10 cellular contexts compared by ENCODE assay signal in the genomic region with DNA sequence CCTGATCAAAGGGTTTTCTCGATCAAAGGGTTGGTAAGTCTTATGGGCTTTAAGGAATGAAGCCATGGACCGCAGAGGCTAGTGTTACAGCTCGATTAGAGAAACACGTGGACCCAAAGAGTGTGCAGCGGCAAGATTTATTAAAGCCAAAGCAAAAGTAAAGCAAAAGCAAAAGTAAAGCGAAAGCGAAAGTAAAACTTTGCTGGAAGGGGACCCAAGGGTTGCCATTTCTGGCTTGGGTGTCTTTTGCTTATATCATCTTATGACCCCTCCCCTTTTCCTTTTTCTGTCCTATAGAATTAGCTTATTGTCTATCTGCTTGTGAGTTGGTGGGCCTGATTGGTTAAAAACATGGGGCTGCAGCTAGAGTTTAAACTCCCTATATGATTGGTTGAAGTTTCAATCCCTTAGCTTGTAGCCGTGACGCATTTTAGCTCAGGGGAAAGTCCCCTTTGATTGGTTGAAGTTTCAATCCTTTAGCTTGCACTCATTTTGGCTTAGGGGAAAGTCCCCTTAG.
DNase-seq lines count a peak whose midpoint lies in the region; ATAC-seq and TF ChIP-seq lines count a peak whose summit lies in the region.
"Had no signal": no experiment of that assay in that cellular context is flagged by ENCODE, and none has a peak within 500 bp of the region (broad histone marks: within the 10 kb centered on the region; RNA-seq: fewer than 3 reads in every experiment).

No MANE protein-coding gene starts in this region.

- H3K79me2 ChIP-seq in SU-DHL-6 (ENCODE audit: insufficient read depth, low read length), result no peaks in the 10 kb centered on the region

- H3K9me2 ChIP-seq in SU-DHL-6 (replicated peaks; ENCODE audit: insufficient read depth, low read length), result no peaks in the 10 kb centered on the region

- TF ChIP-seq CTCF in SU-DHL-6 (IDR thresholded peaks at IDR 0.05; ENCODE audit: insufficient read depth, low read length, poor library complexity, severe bottlenecking) (no peak), GM13977 (IDR thresholded peaks at IDR 0.05; ENCODE audit: extremely low read depth, insufficient read depth, missing control alignments) (no peak), GM10266 (IDR thresholded peaks at IDR 0.05; ENCODE audit: control insufficient read depth, insufficient read depth, low read depth, missing control alignments) (no peak)

- H3K4me2 ChIP-seq in SU-DHL-6 (ENCODE audit: low read depth, low read length, poor library complexity, severe bottlenecking), result no peak overlapping the region
- H3K4me2 ChIP-seq: smooth muscle cell had no signal

- no peaks in the 10 kb centered on the region for H3K36me3 Mint-ChIP-seq in activated CD4-positive, alpha-beta T cell treated with anti-CD3 and anti-CD28 coated beads, Interleukin-2, amount 10 ng/mL, durations not matched to agents 7 days and 5 days (ENCODE audit: low read depth)

- H3K36me3 ChIP-seq in SU-DHL-6 (ENCODE audit: low read length), result no peaks in the 10 kb centered on the region
- H3K36me3 ChIP-seq in skeletal muscle tissue (ENCODE audit: control insufficient read depth in 3 of 3, insufficient read depth in 3 of 3, low read length in 3 of 3), result no peaks in the 10 kb centered on the region

- DNase-seq in activated CD4-positive, alpha-beta T cell treated with anti-CD3 and anti-CD28 coated beads, Interleukin-2, amount 10 ng/mL, durations not matched to agents 7 days and 5 days, result peak; percentile 17
- DNase-seq in activated CD4-positive, alpha-beta T cell treated with anti-CD3 and anti-CD28 coated beads for 4 hours, result no peak
- no peak for DNase-seq in GM13977 (ENCODE audit: low spot score)
- no peak for DNase-seq in GM10266 (ENCODE audit: extremely low spot score)
- DNase-seq in inferior parietal cortex (ENCODE audit: extremely low spot score), result no peak
- DNase-seq: Right ventricle myocardium superior had no signal

- peak overlapping the region; percentile 64 for H3K27ac Mint-ChIP-seq in activated CD4-positive, alpha-beta T cell treated with anti-CD3 and anti-CD28 coated beads, Interleukin-2, amount 10 ng/mL, durations not matched to agents 7 days and 5 days

- peak overlapping the region; percentile 1 for H3K4me3 Mint-ChIP-seq in activated CD4-positive, alpha-beta T cell treated with anti-CD3 and anti-CD28 coated beads, Interleukin-2, amount 10 ng/mL, durations not matched to agents 7 days and 5 days

- H3K27ac ChIP-seq in SU-DHL-6 (ENCODE audit: low read depth, low read length) (no peak overlapping the region), skeletal muscle tissue (ENCODE audit: low read depth, low read length) (no peak overlapping the region)

- CTCF ChIA-PET in activated CD4-positive, alpha-beta T cell treated with anti-CD3 and anti-CD28 coated beads, Interleukin-2, amount 10 ng/mL, durations not matched to agents 7 days and 5 days (lab: Charles Lee), result no interaction called here

- POLR2A ChIA-PET in activated CD4-positive, alpha-beta T cell treated with anti-CD3 and anti-CD28 coated beads, Interleukin-2, amount 10 ng/mL, durations not matched to agents 7 days and 5 days (lab: Charles Lee), result no interaction called here

- H3F3A ChIP-seq in SU-DHL-6 (ENCODE audit: insufficient read depth), result no peaks in the 10 kb centered on the region

- peak overlapping the region; percentile 19 for H2AFZ ChIP-seq in SU-DHL-6 (ENCODE audit: low read depth, low read length, severe bottlenecking)

- no peaks in the 10 kb centered on the region for H3K4me1 ChIP-seq in skeletal muscle tissue (ENCODE audit: control insufficient read depth in 3 of 3, insufficient read depth in 3 of 3, low read length in 3 of 3)

- peaks cover 3% of the 10 kb centered on the region for H3K4me1 Mint-ChIP-seq in activated CD4-positive, alpha-beta T cell treated with anti-CD3 and anti-CD28 coated beads, Interleukin-2, amount 10 ng/mL, durations not matched to agents 7 days and 5 days

- peaks cover 12% of the 10 kb centered on the region for H3K9me3 Mint-ChIP-seq in activated CD4-positive, alpha-beta T cell treated with anti-CD3 and anti-CD28 coated beads, Interleukin-2, amount 10 ng/mL, durations not matched to agents 7 days and 5 days

- H3K27me3 ChIP-seq in SU-DHL-6 (ENCODE audit: low read length) (no peaks in the 10 kb centered on the region), skeletal muscle tissue (ENCODE audit: control insufficient read depth in 3 of 3, insufficient read depth in 3 of 3, low read length in 3 of 3) (no peaks in the 10 kb centered on the region)

- in situ Hi-C loops in GM13977 (cut with MboI; ENCODE audit: low pct_unique_long_range_greater_than_20kb, low sequenced_read_pairs, unreplicated experiment), result no loop called here

- no peaks in the 10 kb centered on the region for H3K27me3 Mint-ChIP-seq in activated CD4-positive, alpha-beta T cell treated with anti-CD3 and anti-CD28 coated beads, Interleukin-2, amount 10 ng/mL, durations not matched to agents 7 days and 5 days

- H3K9ac ChIP-seq in SU-DHL-6 (ENCODE audit: low read length), result no peak overlapping the region
- H3K9ac ChIP-seq in skeletal muscle tissue (ENCODE audit: low read depth in 1 of 3, low read length in 3 of 3), result no peak overlapping the region

- no peaks in the 10 kb centered on the region for H4K20me1 ChIP-seq in SU-DHL-6 (ENCODE audit: low read depth, low read length)

- 0 out of 2 replicates have a peak, but pooled peaks cover 7% of the 10 kb centered on the region for H3K9me3 ChIP-seq in SU-DHL-6 (ENCODE audit: insufficient read depth, low read length)
- no peaks in the 10 kb centered on the region for H3K9me3 ChIP-seq in skeletal muscle tissue (ENCODE audit: control insufficient read depth in 3 of 3, low read length in 3 of 3)

- peak; percentile 38 for ATAC-seq in HG03175 (IDR thresholded peaks at IDR 0.05; ENCODE audit: unreplicated experiment)

- H3K4me3 ChIP-seq in SU-DHL-6 (ENCODE audit: insufficient read depth, low read length, poor library complexity, severe bottlenecking) (no peak overlapping the region), skeletal muscle tissue (ENCODE audit: low read length in 3 of 3) (peak overlapping the region; percentile 45 to 62 (median 57))
- H3K4me3 ChIP-seq: smooth muscle cell had no signal
